ENCODE assay signal across 28 cellular contexts in genomic region chr1:165352109-165352441, GRCh38. TPM values are rescaled to one million over a fixed set of nuclear protein-coding genes. Genes with fewer than 3 reads are reported as not detected.
A peak's percentile ranks its signal among the peaks of the same experiment; 100 is the strongest.
DNase-seq lines count a peak whose midpoint lies in the region; ATAC-seq and TF ChIP-seq lines count a peak whose summit lies in the region.
"Had no signal": no experiment of that assay in that cellular context is flagged by ENCODE, and none has a peak within 500 bp of the region (broad histone marks: within the 10 kb centered on the region; RNA-seq: fewer than 3 reads in every experiment).

No MANE protein-coding gene starts in this region.

- H3K27me3 ChIP-seq in HUES64 (ENCODE audit: insufficient read depth, low read length) (peaks cover 85% of the 10 kb centered on the region), mucosa of rectum (ENCODE audit: control insufficient read depth in 2 of 2, insufficient read depth in 2 of 2, low read length in 2 of 2) (peaks cover 59 to 73% of the 10 kb centered on the region in 2 donors)

- no peaks in the 10 kb centered on the region for H3K36me3 ChIP-seq in HUES64 (ENCODE audit: insufficient read depth, low read length)
- H3K36me3 ChIP-seq in mucosa of rectum (ENCODE audit: control insufficient read depth in 2 of 2, insufficient read depth in 2 of 2, low read length in 2 of 2) = no peaks in the 10 kb centered on the region
- H3K36me3 ChIP-seq: esophagus squamous epithelium, gastrocnemius medialis, left lung, neutrophil, Peyer's patch, SJCRH30, thoracic aorta had no signal

- TF ChIP-seq CTCF in endothelial cell (IDR thresholded peaks at IDR 0.05; ENCODE audit: unreplicated experiment) (no peak), lower leg skin (IDR thresholded peaks at IDR 0.05) (no peak)

- ATAC-seq in stimulated activated memory B cell treated with anti-CD40 and anti-IgM and Interleukin-4, amounts not matched to agents 10 μg/mL and 1 μg/mL and 100 μg/mL, for 72 hours = no peak
- ATAC-seq in HG02678 (IDR thresholded peaks at IDR 0.05; ENCODE audit: unreplicated experiment) = no peak
- no peak for ATAC-seq in HG03442 (IDR thresholded peaks at IDR 0.05; ENCODE audit: unreplicated experiment)
- ATAC-seq: gastrocnemius medialis, left lung had no signal

- H3K9ac ChIP-seq in HUES64 (ENCODE audit: low read depth, low read length) (no peak overlapping the region), mucosa of rectum (ENCODE audit: low read depth in 1 of 2, low read length in 2 of 2) (peak overlapping the region in 1 of 2 donors; percentile 12)

- H3K9me3 ChIP-seq in HUES64 (ENCODE audit: insufficient read depth, low read depth, low read length) = no peaks in the 10 kb centered on the region
- H3K9me3 ChIP-seq in mucosa of rectum (ENCODE audit: control insufficient read depth in 2 of 2, low read length in 2 of 2) = no peaks in the 10 kb centered on the region
- H3K9me3 ChIP-seq: esophagus squamous epithelium, gastrocnemius medialis, left lung, neutrophil, SJCRH30, thoracic aorta had no signal

- no peak overlapping the region for H3K27ac ChIP-seq in HUES64 (ENCODE audit: low read depth, low read length)
- H3K27ac ChIP-seq in mucosa of rectum (ENCODE audit: low read depth in 2 of 2, low read length in 2 of 2) = no peak overlapping the region
- H3K27ac ChIP-seq: esophagus squamous epithelium, gastrocnemius medialis, left lung, neutrophil, Peyer's patch, SJCRH30, skin epidermis, thoracic aorta had no signal

- intact Hi-C loops in activated CD4-positive, alpha-beta memory T cell treated with anti-CD3 and anti-CD28 coated beads for 36 hours (cut with micrococcal nuclease) = loop anchor here (10.0 kb wide), 1 partner anchor 117 kb away; no protein-coding TSS in a partner anchor
- intact Hi-C loops in lower leg skin (cut with DNase I; ENCODE audit: low total_unique reads) = no loop called here

- no peak for TF ChIP-seq POLR2A in lower leg skin (IDR thresholded peaks at IDR 0.05)

- DNase-seq in endothelial cell (ENCODE audit: low spot score) (no peak), lower leg skin (ENCODE audit: low spot score in 2 of 2) (no peak)
- no peak for DNase-seq in activated CD4-positive, alpha-beta memory T cell treated with anti-CD3 and anti-CD28 coated beads for 36 hours
- DNase-seq: activated CD8-positive, alpha-beta memory T cell treated with anti-CD3 and anti-CD28 coated beads, Interleukin-2, amount 50 U/mL, for 4 hours; activated naive CD8-positive, alpha-beta T cell treated with anti-CD3 and anti-CD28 coated beads for 36 hours; CD4-positive, alpha-beta T cell; effector CD8-positive, alpha-beta T cell; esophagus squamous epithelium; gastrocnemius medialis; IMR-90; NCI-H1105; NCI-H446 treated with DMSO at 0.1 percent for 48 hours; SJCRH30; stimulated activated CD4-positive, alpha-beta T cell treated with anti-CD3 and anti-CD28 coated beads, Interleukin-2, amount 100 ng/mL, for 24 hours; stimulated activated naive CD4-positive, alpha-beta T cell had no signal

- peaks cover 35% of the 10 kb centered on the region for H3K4me1 Mint-ChIP-seq in endothelial cell (ENCODE audit: unreplicated experiment)
- peaks cover 17% of the 10 kb centered on the region for H3K4me1 Mint-ChIP-seq in stimulated activated memory B cell treated with anti-CD40 and anti-IgM and Interleukin-4, amounts not matched to agents 10 μg/mL and 1 μg/mL and 100 μg/mL, for 72 hours
- H3K4me1 Mint-ChIP-seq in activated CD4-positive, alpha-beta memory T cell treated with anti-CD3 and anti-CD28 coated beads for 36 hours (ENCODE audit: low read depth) = peaks cover 10% of the 10 kb centered on the region

- CTCF ChIA-PET in activated CD4-positive, alpha-beta memory T cell treated with anti-CD3 and anti-CD28 coated beads for 36 hours (lab: Charles Lee) = no interaction called here

- H3K27me3 Mint-ChIP-seq in endothelial cell (ENCODE audit: unreplicated experiment) = peaks cover 28% of the 10 kb centered on the region
- peaks cover 93% of the 10 kb centered on the region for H3K27me3 Mint-ChIP-seq in stimulated activated memory B cell treated with anti-CD40 and anti-IgM and Interleukin-4, amounts not matched to agents 10 μg/mL and 1 μg/mL and 100 μg/mL, for 72 hours
- H3K27me3 Mint-ChIP-seq in activated CD4-positive, alpha-beta memory T cell treated with anti-CD3 and anti-CD28 coated beads for 36 hours = peaks cover 69% of the 10 kb centered on the region

- H3K4me3 ChIP-seq in HUES64 (ENCODE audit: low read length) (peak overlapping the region; percentile 55), mucosa of rectum (ENCODE audit: low read length in 2 of 2) (peak overlapping the region; percentile 56 to 67), lower leg skin (ENCODE audit: low read depth, poor library complexity, severe bottlenecking) (no peak overlapping the region)
- H3K4me3 ChIP-seq: left lung, SJCRH30, skin epidermis, thoracic aorta had no signal

- H3K9me3 Mint-ChIP-seq in endothelial cell (ENCODE audit: unreplicated experiment) = no peaks in the 10 kb centered on the region
- no peaks in the 10 kb centered on the region for H3K9me3 Mint-ChIP-seq in stimulated activated memory B cell treated with anti-CD40 and anti-IgM and Interleukin-4, amounts not matched to agents 10 μg/mL and 1 μg/mL and 100 μg/mL, for 72 hours
- H3K9me3 Mint-ChIP-seq in activated CD4-positive, alpha-beta memory T cell treated with anti-CD3 and anti-CD28 coated beads for 36 hours = no peaks in the 10 kb centered on the region
- H3K9me3 Mint-ChIP-seq: activated naive CD8-positive, alpha-beta T cell treated with anti-CD3 and anti-CD28 coated beads for 36 hours; activated T-helper 2 cell treated with anti-CD3 and anti-CD28 coated beads, Interferon-gamma antibody, Interleukin-2, Interleukin-4, amounts not matched to agents 10 μg/mL and 5 μg/mL and 100 μg/mL, durations not matched to agents 14 hours and 24 hours and 36 hours; CD4-positive, alpha-beta T cell; mesothelial cell of epicardium had no signal

- POLR2A ChIA-PET in activated CD4-positive, alpha-beta memory T cell treated with anti-CD3 and anti-CD28 coated beads for 36 hours (lab: Charles Lee) = no interaction called here

- no peak overlapping the region for H3K27ac Mint-ChIP-seq in endothelial cell (ENCODE audit: unreplicated experiment)
- no peak overlapping the region for H3K27ac Mint-ChIP-seq in stimulated activated memory B cell treated with anti-CD40 and anti-IgM and Interleukin-4, amounts not matched to agents 10 μg/mL and 1 μg/mL and 100 μg/mL, for 72 hours
- H3K27ac Mint-ChIP-seq in activated CD4-positive, alpha-beta memory T cell treated with anti-CD3 and anti-CD28 coated beads for 36 hours = no peak overlapping the region
- H3K27ac Mint-ChIP-seq: activated naive CD8-positive, alpha-beta T cell treated with anti-CD3 and anti-CD28 coated beads for 36 hours; activated T-helper 2 cell treated with anti-CD3 and anti-CD28 coated beads, Interferon-gamma antibody, Interleukin-2, Interleukin-4, amounts not matched to agents 10 μg/mL and 5 μg/mL and 100 μg/mL, durations not matched to agents 14 hours and 24 hours and 36 hours; CD4-positive, alpha-beta T cell; mesothelial cell of epicardium had no signal

- peaks cover 72% of the 10 kb centered on the region for H3K4me1 ChIP-seq in HUES64 (ENCODE audit: insufficient read depth, low read length)
- H3K4me1 ChIP-seq in mucosa of rectum (ENCODE audit: control insufficient read depth in 2 of 2, insufficient read depth in 2 of 2, low read length in 2 of 2) = peaks cover 7 to 16% of the 10 kb centered on the region in 2 donors
- H3K4me1 ChIP-seq: SJCRH30 had no signal

- no peaks in the 10 kb centered on the region for H3K36me3 Mint-ChIP-seq in endothelial cell (ENCODE audit: low read depth, unreplicated experiment)
- H3K36me3 Mint-ChIP-seq in stimulated activated memory B cell treated with anti-CD40 and anti-IgM and Interleukin-4, amounts not matched to agents 10 μg/mL and 1 μg/mL and 100 μg/mL, for 72 hours = no peaks in the 10 kb centered on the region
- no peaks in the 10 kb centered on the region for H3K36me3 Mint-ChIP-seq in activated CD4-positive, alpha-beta memory T cell treated with anti-CD3 and anti-CD28 coated beads for 36 hours
- H3K36me3 Mint-ChIP-seq: activated naive CD8-positive, alpha-beta T cell treated with anti-CD3 and anti-CD28 coated beads for 36 hours; mesothelial cell of epicardium had no signal

- WGBS in HUES64 = 4% methylated on average over 12 of the region's 12 CpGs
- WGBS in lower leg skin, 2 donors = 29 to 37% methylated on average over 12 of the region's 12 CpGs

- H3K4me3 Mint-ChIP-seq in endothelial cell (ENCODE audit: unreplicated experiment) = peak overlapping the region; percentile 8
- peak overlapping the region; percentile 9 for H3K4me3 Mint-ChIP-seq in stimulated activated memory B cell treated with anti-CD40 and anti-IgM and Interleukin-4, amounts not matched to agents 10 μg/mL and 1 μg/mL and 100 μg/mL, for 72 hours
- H3K4me3 Mint-ChIP-seq in activated CD4-positive, alpha-beta memory T cell treated with anti-CD3 and anti-CD28 coated beads for 36 hours = no peak overlapping the region
- H3K4me3 Mint-ChIP-seq: activated naive CD8-positive, alpha-beta T cell treated with anti-CD3 and anti-CD28 coated beads for 36 hours; CD4-positive, alpha-beta T cell had no signal

RNA-seq across cellular contexts. Expression of gene LMX1A, which starts 4.4 kb away (rescaled TPM):
- 0.45 TPM for polyA plus RNA-seq in HUES64 (2013, experiment 1 of 2)
- polyA plus RNA-seq in HUES64 (2013, experiment 2 of 2) = 0.25 TPM
- not detected for total RNA-seq in endothelial cell (ENCODE audit: unreplicated experiment)
- not detected for total RNA-seq in activated CD4-positive, alpha-beta memory T cell treated with anti-CD3 and anti-CD28 coated beads for 36 hours
- total RNA-seq in lower leg skin = under 1 TPM in 1 of 4 donors, not detected in 3; 0.29 TPM
- total RNA-seq: activated naive CD8-positive, alpha-beta T cell treated with anti-CD3 and anti-CD28 coated beads for 36 hours; activated T-helper 2 cell treated with anti-CD3 and anti-CD28 coated beads, Interferon-gamma antibody, Interleukin-2, Interleukin-4, amounts not matched to agents 10 μg/mL and 5 μg/mL and 100 μg/mL, durations not matched to agents 14 hours and 24 hours and 36 hours; CD4-positive, alpha-beta T cell; IMR-90; left lung; SJCRH30; T-helper 1 cell treated with Interleukin-12 subunit alpha and Interleukin-12 subunit beta and Interleukin-4 antibody, amounts not matched to agents 30 ng/mL and 1 ng/mL, for 36 hours had no signal
- polyA plus RNA-seq: IMR-90 had no signal
